In the genomic region with DNA sequence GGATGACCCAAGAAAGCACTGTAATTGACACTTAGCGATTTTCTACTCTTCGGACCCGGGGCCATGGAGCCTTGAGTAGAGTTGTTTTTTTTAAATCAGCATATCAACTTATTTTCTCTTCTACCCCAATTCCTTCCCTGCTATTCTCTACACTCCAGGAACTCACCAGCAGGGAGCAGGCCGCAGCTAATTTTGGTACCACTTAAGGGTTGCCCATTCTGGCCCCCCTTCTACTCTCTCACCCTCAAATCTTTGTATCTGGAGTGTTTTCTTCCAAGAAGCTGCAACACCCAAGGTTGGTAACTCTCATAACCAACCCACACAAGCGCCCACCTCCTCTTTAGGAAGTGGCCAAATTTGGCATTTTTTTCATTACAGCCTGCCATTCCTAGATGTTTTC, we compare ENCODE assay signal across 1 cellular context.
TF ChIP-seq lines count a peak whose summit lies in the region.

No MANE protein-coding gene starts in this region.

TF ChIP-seq in WTC11, 78 proteins besides CTCF, POLR2A, EP300 and RAD21 (continued from another document):
- TF ChIP-seq, protein P1, sequence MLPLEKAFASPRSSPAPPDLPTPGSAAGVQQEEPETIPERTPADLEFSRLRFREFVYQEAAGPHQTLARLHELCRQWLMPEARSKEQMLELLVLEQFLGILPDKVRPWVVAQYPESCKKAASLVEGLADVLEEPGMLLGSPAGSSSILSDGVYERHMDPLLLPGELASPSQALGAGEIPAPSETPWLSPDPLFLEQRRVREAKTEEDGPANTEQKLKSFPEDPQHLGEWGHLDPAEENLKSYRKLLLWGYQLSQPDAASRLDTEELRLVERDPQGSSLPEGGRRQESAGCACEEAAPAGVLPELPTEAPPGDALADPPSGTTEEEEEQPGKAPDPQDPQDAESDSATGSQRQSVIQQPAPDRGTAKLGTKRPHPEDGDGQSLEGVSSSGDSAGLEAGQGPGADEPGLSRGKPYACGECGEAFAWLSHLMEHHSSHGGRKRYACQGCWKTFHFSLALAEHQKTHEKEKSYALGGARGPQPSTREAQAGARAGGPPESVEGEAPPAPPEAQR (CRISPR knock-in tag; IDR thresholded peaks at IDR 0.05): no peak
- TF ChIP-seq SOX15 (CRISPR knock-in tag; IDR thresholded peaks at IDR 0.05): no peak
- TF ChIP-seq SMAD3 (CRISPR knock-in tag; IDR thresholded peaks at IDR 0.05; ENCODE audit: borderline replicate concordance): no peak
- TF ChIP-seq, protein P2, sequence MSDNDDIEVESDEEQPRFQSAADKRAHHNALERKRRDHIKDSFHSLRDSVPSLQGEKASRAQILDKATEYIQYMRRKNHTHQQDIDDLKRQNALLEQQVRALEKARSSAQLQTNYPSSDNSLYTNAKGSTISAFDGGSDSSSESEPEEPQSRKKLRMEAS (CRISPR knock-in tag; IDR thresholded peaks at IDR 0.05): no peak
- no peak for TF ChIP-seq ATF6 (CRISPR knock-in tag; IDR thresholded peaks at IDR 0.05)
- no peak for TF ChIP-seq CBFB (CRISPR knock-in tag; IDR thresholded peaks at IDR 0.05; ENCODE audit: low read depth)
- TF ChIP-seq ZNF671 (CRISPR knock-in tag; IDR thresholded peaks at IDR 0.05): no peak
- TF ChIP-seq ATF2 (CRISPR knock-in tag; IDR thresholded peaks at IDR 0.05; ENCODE audit: borderline replicate concordance, low read depth): no peak
- no peak for TF ChIP-seq ESRRA (CRISPR knock-in tag; IDR thresholded peaks at IDR 0.05; ENCODE audit: borderline replicate concordance)
- TF ChIP-seq ZNF512 (CRISPR knock-in tag; IDR thresholded peaks at IDR 0.05; ENCODE audit: borderline replicate concordance): no peak
- no peak for TF ChIP-seq ELF4 (CRISPR knock-in tag; IDR thresholded peaks at IDR 0.05; ENCODE audit: low read depth)
- TF ChIP-seq EMX1 (CRISPR knock-in tag; IDR thresholded peaks at IDR 0.05): no peak
